In genomic region chr7:346116-346898, GRCh38 we compare ENCODE assay signal across 23 cellular contexts. TPM values are rescaled to one million over a fixed set of nuclear protein-coding genes. Genes with fewer than 3 reads are reported as not detected.
"Had no signal": no experiment of that assay in that cellular context is flagged by ENCODE, and none has a peak within 500 bp of the region (broad histone marks: within the 10 kb centered on the region; RNA-seq: fewer than 3 reads in every experiment).

No MANE protein-coding gene starts in this region.

- H3K4me3 ChIP-seq: MG63 had no signal

- H3K36me3 ChIP-seq: MG63 had no signal

- H3K27me3 ChIP-seq: MG63 had no signal

- H3K9me3 ChIP-seq: MG63, SK-N-SH had no signal

- DNase-seq: IMR-90, Karpas-422, KG1, MG63, NCI-H1092, NCI-H1105 treated with DMSO at 0.1 percent for 48 hours, NCI-H1417 treated with DMSO at 0.1 percent for 48 hours, NCI-H146, NCI-H1694 treated with DMSO at 0.1 percent for 48 hours, NCI-H1930, NCI-H2081, NCI-H2107, NCI-H2227 treated with DMSO at 0.1 percent for 48 hours, NCI-H524, NCI-H526 treated with DMSO at 0.1 percent for 48 hours, NCI-H748 treated with DMSO at 0.1 percent for 48 hours, RPMI8226, SHP77, SK-N-SH, SW 1271 had no signal

RNA-seq across cellular contexts. Expression of gene FOXL3, which starts 56.3 kb away (rescaled TPM):
- total RNA-seq: HT-29, IMR-90, NCI-H460, SK-MEL-5 had no signal
- polyA plus RNA-seq: IMR-90, SK-N-SH had no signal
